ENCODE assay signal across 20 cellular contexts in the genomic region with DNA sequence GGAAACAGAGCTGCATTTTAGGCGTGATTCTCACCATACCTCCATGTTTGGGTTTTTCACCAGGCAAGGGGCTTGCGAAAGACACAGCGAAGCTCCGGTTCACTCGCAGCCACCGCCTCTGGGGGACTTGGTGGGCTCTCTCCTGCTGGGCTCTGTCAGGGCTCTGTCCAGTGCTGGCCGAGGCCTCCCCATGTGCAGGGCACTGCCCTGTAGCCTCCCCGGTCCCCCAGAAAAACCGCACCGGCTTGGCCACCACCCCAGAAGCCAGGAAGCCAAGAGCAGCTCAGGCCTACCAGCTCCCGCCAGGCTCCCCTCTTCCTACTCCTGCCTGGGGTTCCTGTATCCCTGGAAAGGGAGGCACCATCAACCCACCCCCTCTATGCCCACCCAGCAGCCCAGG.
"Had no signal": no experiment of that assay in that cellular context is flagged by ENCODE, and none has a peak within 500 bp of the region (broad histone marks: within the 10 kb centered on the region; RNA-seq: fewer than 3 reads in every experiment).

No MANE protein-coding gene starts in this region.

- H3K4me3 ChIP-seq: coronary artery, dorsolateral prefrontal cortex, esophagus muscularis mucosa, gastroesophageal sphincter, heart left ventricle, hepatocyte, left lung, lower lobe of right lung, mucosa of descending colon had no signal

- H3K27ac Mint-ChIP-seq: immature natural killer cell, mesothelial cell of epicardium had no signal

- H3K27me3 ChIP-seq: foreskin keratinocyte, gastroesophageal sphincter, hepatocyte, left lung had no signal

- H3K27ac ChIP-seq: coronary artery, dorsolateral prefrontal cortex, esophagus muscularis mucosa, foreskin keratinocyte, gastroesophageal sphincter, heart left ventricle, hepatocyte, left lung, lower lobe of right lung had no signal

- ATAC-seq: foreskin keratinocyte, gastroesophageal sphincter, heart left ventricle, left cardiac atrium, left lung, left ventricle myocardium superior, mucosa of descending colon had no signal

- H3K4me3 Mint-ChIP-seq: immature natural killer cell, mesothelial cell of epicardium had no signal

- H2AFZ ChIP-seq: hepatocyte had no signal

- H3K4me1 ChIP-seq: esophagus muscularis mucosa, foreskin keratinocyte, gastroesophageal sphincter, left lung, lower lobe of right lung had no signal

- H3K4me1 Mint-ChIP-seq: immature natural killer cell had no signal

- DNase-seq: dermis blood vessel endothelial cell; dorsolateral prefrontal cortex; effector CD4-positive, alpha-beta T cell; effector memory CD4-positive, alpha-beta T cell; foreskin keratinocyte; hypothalamus; immature natural killer cell; islet precursor cell; left cardiac atrium; left lung; left ventricle myocardium superior; lower lobe of right lung; mesenchymal stem cell had no signal

- H3K4me2 ChIP-seq: hepatocyte had no signal

- H3K9me3 ChIP-seq: esophagus muscularis mucosa, gastroesophageal sphincter, heart left ventricle, left lung, lower lobe of right lung, mucosa of descending colon had no signal

- H3K36me3 Mint-ChIP-seq: immature natural killer cell, mesothelial cell of epicardium had no signal

- H3K9me3 Mint-ChIP-seq: immature natural killer cell, mesothelial cell of epicardium had no signal

- H3K36me3 ChIP-seq: esophagus muscularis mucosa, gastroesophageal sphincter, heart left ventricle, left lung, lower lobe of right lung had no signal
